14 cellular contexts compared by ENCODE assay signal in the genomic region with DNA sequence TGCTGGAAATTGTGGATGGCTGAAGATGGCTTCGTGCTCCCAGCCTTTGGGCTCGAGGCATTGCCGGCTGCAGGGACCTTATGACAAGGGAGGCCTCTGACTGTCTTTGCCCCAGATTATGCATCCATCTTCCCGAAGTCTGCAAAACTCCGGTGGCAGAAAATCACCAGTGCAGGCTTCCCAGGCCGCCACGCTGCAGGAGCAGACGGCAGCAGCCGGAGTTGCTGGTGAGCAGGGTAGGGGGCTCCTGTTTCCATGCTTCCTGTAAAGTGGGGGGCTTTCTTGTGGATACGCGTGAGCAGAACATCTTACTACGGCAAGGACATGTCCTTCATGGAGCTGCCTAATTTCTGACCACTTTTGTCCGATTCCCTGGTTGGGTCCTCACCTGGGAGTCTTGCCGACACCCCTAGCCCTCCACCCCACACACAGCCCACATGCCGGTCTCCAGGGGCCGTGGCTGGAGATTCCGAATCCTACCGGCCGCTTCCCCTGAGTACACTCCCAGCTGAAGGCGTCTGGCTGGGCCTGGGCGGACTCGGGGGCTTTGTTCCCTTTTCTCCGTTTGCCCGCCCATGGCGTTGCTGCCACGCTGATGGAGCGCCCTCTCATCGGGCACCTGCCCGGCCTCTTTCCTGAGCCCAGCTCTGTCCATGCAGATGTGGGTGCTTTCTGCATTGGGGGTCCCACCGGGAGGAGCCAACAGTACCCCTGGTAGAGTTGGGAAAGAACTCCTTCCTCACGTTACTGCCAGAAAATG. TPM values are rescaled to one million over a fixed set of nuclear protein-coding genes. Genes with fewer than 3 reads are reported as not detected.
"Had no signal": no experiment of that assay in that cellular context is flagged by ENCODE, and none has a peak within 500 bp of the region (broad histone marks: within the 10 kb centered on the region; RNA-seq: fewer than 3 reads in every experiment).

No MANE protein-coding gene starts in this region.

RNA-seq across cellular contexts. Expression of gene GPR31, which starts 21.3 kb away (rescaled TPM):
- total RNA-seq: subcutaneous adipose tissue, suprapubic skin, temporal lobe, thoracic aorta, thyroid gland, tibial nerve, transverse colon, upper lobe of left lung, upper lobe of right lung, ureter, urinary bladder, uterus, vagina had no signal
- polyA plus RNA-seq: stomach, urinary bladder had no signal

RNA-seq across cellular contexts. Expression of gene CCR6, which starts 56.2 kb away (rescaled TPM):
- total RNA-seq: temporal lobe, thoracic aorta, tibial nerve, ureter, urinary bladder, uterus had no signal
